Comparison of ENCODE assay signal across 10 cellular contexts in genomic region chr20:25297141-25297905, GRCh38. TPM values are rescaled to one million over a fixed set of nuclear protein-coding genes. Genes with fewer than 3 reads are reported as not detected.
DNase-seq lines count a peak whose midpoint lies in the region; ATAC-seq and TF ChIP-seq lines count a peak whose summit lies in the region.
"Had no signal": no experiment of that assay in that cellular context is flagged by ENCODE, and none has a peak within 500 bp of the region (broad histone marks: within the 10 kb centered on the region; RNA-seq: fewer than 3 reads in every experiment).

No MANE protein-coding gene starts in this region.

- TF ChIP-seq POLR2A in tibial nerve (IDR thresholded peaks at IDR 0.05), result no peak

- H3K36me3 ChIP-seq in tibial nerve, result peaks cover 0 to 70% (median 0%) of the 10 kb centered on the region in 3 donors

- no peak for TF ChIP-seq CTCF in activated CD8-positive, alpha-beta T cell treated with anti-CD3 and anti-CD28 coated beads for 36 hours (IDR thresholded peaks at IDR 0.05)
- no peak for TF ChIP-seq CTCF in tibial nerve (IDR thresholded peaks at IDR 0.05)

- CTCF ChIA-PET in activated CD8-positive, alpha-beta T cell treated with anti-CD3 and anti-CD28 coated beads for 36 hours (lab: Charles Lee), result interaction anchor here (1.1 to 5.1 kb wide), 5 partner anchors 28 to 111 kb away, joined by 3 to 58 read pairs (median 7); partner anchors contain the start of gene GINS1
- CTCF ChIA-PET in activated CD4-positive, alpha-beta T cell treated with anti-CD3 and anti-CD28 coated beads for 36 hours (lab: Charles Lee), result interaction anchor here (1.0 kb wide), 1 partner anchor 101 kb away, joined by 3 read pairs; no protein-coding TSS in a partner anchor

- POLR2A ChIA-PET in activated CD8-positive, alpha-beta T cell treated with anti-CD3 and anti-CD28 coated beads for 36 hours (lab: Charles Lee), result no interaction called here
- POLR2A ChIA-PET in activated CD4-positive, alpha-beta T cell treated with anti-CD3 and anti-CD28 coated beads for 36 hours (lab: Charles Lee), result no interaction called here

- H3K27ac Mint-ChIP-seq in activated CD8-positive, alpha-beta T cell treated with anti-CD3 and anti-CD28 coated beads for 36 hours, result peak overlapping the region; percentile 34
- H3K27ac Mint-ChIP-seq in activated CD4-positive, alpha-beta T cell treated with anti-CD3 and anti-CD28 coated beads for 36 hours, result no peak overlapping the region
- H3K27ac Mint-ChIP-seq: activated naive CD8-positive, alpha-beta T cell treated with anti-CD3 and anti-CD28 coated beads, Interleukin-2, amount 10 ng/mL, durations not matched to agents 7 days and 5 days had no signal

- ATAC-seq in Right ventricle myocardium inferior (no peak), left ventricle myocardium superior (no peak), HG02840 (IDR thresholded peaks at IDR 0.05; ENCODE audit: low FRiP score, unreplicated experiment) (peak; percentile 50)
- no peak for ATAC-seq in activated CD8-positive, alpha-beta T cell treated with anti-CD3 and anti-CD28 coated beads for 36 hours
- ATAC-seq in activated CD4-positive, alpha-beta T cell treated with anti-CD3 and anti-CD28 coated beads for 36 hours, result no peak

- no peaks in the 10 kb centered on the region for H3K27me3 ChIP-seq in tibial nerve
- H3K27me3 ChIP-seq: BLaER1 treated with 17β-estradiol and CSF1 and Interleukin-3, amounts not matched to agents 10 nM and 100 nM had no signal

- intact Hi-C loops in Right ventricle myocardium inferior (cut with DNase I) (loop anchor here (5.0 to 10.0 kb wide), 2 partner anchors 100 to 243 kb away; partner anchors contain the start of gene ACSS1), left ventricle myocardium superior (cut with micrococcal nuclease) (no loop called here)
- intact Hi-C loops in activated CD8-positive, alpha-beta T cell treated with anti-CD3 and anti-CD28 coated beads for 36 hours (cut with micrococcal nuclease), result no loop called here
- intact Hi-C loops in activated CD4-positive, alpha-beta T cell treated with anti-CD3 and anti-CD28 coated beads for 36 hours (cut with DNase I, micrococcal nuclease), result loop anchor here in 1 of 2 experiments (2.0 kb wide), 1 partner anchor 75 kb away; no protein-coding TSS in a partner anchor

- no peak overlapping the region for H3K4me3 ChIP-seq in tibial nerve
- H3K4me3 ChIP-seq: BLaER1 treated with 17β-estradiol and CSF1 and Interleukin-3, amounts not matched to agents 10 nM and 100 nM had no signal

- peaks cover 0 to 43% (median 23%) of the 10 kb centered on the region in 4 donors for H3K4me1 ChIP-seq in tibial nerve

- H3K9me3 Mint-ChIP-seq in activated CD8-positive, alpha-beta T cell treated with anti-CD3 and anti-CD28 coated beads for 36 hours, result no peaks in the 10 kb centered on the region
- no peaks in the 10 kb centered on the region for H3K9me3 Mint-ChIP-seq in activated CD4-positive, alpha-beta T cell treated with anti-CD3 and anti-CD28 coated beads for 36 hours (ENCODE audit: low read depth)
- H3K9me3 Mint-ChIP-seq: activated naive CD8-positive, alpha-beta T cell treated with anti-CD3 and anti-CD28 coated beads, Interleukin-2, amount 10 ng/mL, durations not matched to agents 7 days and 5 days had no signal

- peak overlapping the region in 3 of 4 donors; percentile 57 to 81 (median 59) for H3K27ac ChIP-seq in tibial nerve

- H3K4me1 Mint-ChIP-seq in activated CD8-positive, alpha-beta T cell treated with anti-CD3 and anti-CD28 coated beads for 36 hours (ENCODE audit: low read depth), result peaks cover 6% of the 10 kb centered on the region
- H3K4me1 Mint-ChIP-seq in activated CD4-positive, alpha-beta T cell treated with anti-CD3 and anti-CD28 coated beads for 36 hours, result no peaks in the 10 kb centered on the region
- H3K4me1 Mint-ChIP-seq: activated naive CD8-positive, alpha-beta T cell treated with anti-CD3 and anti-CD28 coated beads, Interleukin-2, amount 10 ng/mL, durations not matched to agents 7 days and 5 days had no signal

- H3K27me3 Mint-ChIP-seq in activated CD8-positive, alpha-beta T cell treated with anti-CD3 and anti-CD28 coated beads for 36 hours, result no peaks in the 10 kb centered on the region
- no peaks in the 10 kb centered on the region for H3K27me3 Mint-ChIP-seq in activated CD4-positive, alpha-beta T cell treated with anti-CD3 and anti-CD28 coated beads for 36 hours
- H3K27me3 Mint-ChIP-seq: activated naive CD8-positive, alpha-beta T cell treated with anti-CD3 and anti-CD28 coated beads, Interleukin-2, amount 10 ng/mL, durations not matched to agents 7 days and 5 days had no signal

- H3K4me3 Mint-ChIP-seq in activated CD8-positive, alpha-beta T cell treated with anti-CD3 and anti-CD28 coated beads for 36 hours, result no peak overlapping the region
- H3K4me3 Mint-ChIP-seq in activated CD4-positive, alpha-beta T cell treated with anti-CD3 and anti-CD28 coated beads for 36 hours, result no peak overlapping the region
- H3K4me3 Mint-ChIP-seq: activated naive CD8-positive, alpha-beta T cell treated with anti-CD3 and anti-CD28 coated beads, Interleukin-2, amount 10 ng/mL, durations not matched to agents 7 days and 5 days had no signal

- DNase-seq in Right ventricle myocardium inferior (ENCODE audit: missing footprints) (peak; percentile 61), left ventricle myocardium superior (no peak), tibial nerve (ENCODE audit: low spot score in 2 of 2) (no peak), DMS114 treated with DMSO at 0.1 percent for 48 hours (lab: John Stamatoyannopoulos, UW; ENCODE audit: unreplicated experiment) (no peak)
- no peak for DNase-seq in activated CD8-positive, alpha-beta T cell treated with anti-CD3 and anti-CD28 coated beads for 36 hours
- no peak for DNase-seq in stimulated activated CD4-positive, alpha-beta T cell treated with anti-CD3 and anti-CD28 coated beads, Interleukin-15, amount 100 ng/mL, for 24 hours
- no peak for DNase-seq in activated CD4-positive, alpha-beta T cell treated with anti-CD3 and anti-CD28 coated beads for 36 hours

- H3K9me3 ChIP-seq in tibial nerve, result no peaks in the 10 kb centered on the region
- H3K9me3 ChIP-seq: BLaER1 treated with 17β-estradiol and CSF1 and Interleukin-3, amounts not matched to agents 10 nM and 100 nM had no signal

- H3K36me3 Mint-ChIP-seq in activated CD8-positive, alpha-beta T cell treated with anti-CD3 and anti-CD28 coated beads for 36 hours (ENCODE audit: low read depth), result no peaks in the 10 kb centered on the region
- H3K36me3 Mint-ChIP-seq in activated CD4-positive, alpha-beta T cell treated with anti-CD3 and anti-CD28 coated beads for 36 hours (ENCODE audit: low read depth), result peaks cover 7% of the 10 kb centered on the region

- TF ChIP-seq EP300 in tibial nerve (IDR thresholded peaks at IDR 0.05), result no peak

- 68 to 76% methylated on average over 10 of the region's 10 CpGs for WGBS in tibial nerve, 2 donors

RNA-seq across cellular contexts. Expression of gene PYGB, which starts 49.4 kb away (rescaled TPM):
- total RNA-seq in Right ventricle myocardium inferior (174 TPM), left ventricle myocardium superior (205 TPM), tibial nerve (100 to 1,000 TPM in 1 of 4 donors, 10 to 100 TPM in 3; 71.6 to 119 (median 78.6) TPM)
- 10 to 100 TPM; 26.1 to 26.5 TPM for total RNA-seq in activated CD8-positive, alpha-beta T cell treated with anti-CD3 and anti-CD28 coated beads for 36 hours
- total RNA-seq in activated CD4-positive, alpha-beta T cell treated with anti-CD3 and anti-CD28 coated beads for 36 hours, result 10 to 100 TPM; 18.0 to 21.1 TPM
